In genomic region chr20:50320005-50320909, GRCh38 we compare ENCODE assay signal across 11 cellular contexts.
DNase-seq lines count a peak whose midpoint lies in the region; ATAC-seq and TF ChIP-seq lines count a peak whose summit lies in the region.
"Had no signal": no experiment of that assay in that cellular context is flagged by ENCODE, and none has a peak within 500 bp of the region (broad histone marks: within the 10 kb centered on the region; RNA-seq: fewer than 3 reads in every experiment).

No MANE protein-coding gene starts in this region.

- H3K36me3 Mint-ChIP-seq in chondrocyte (ENCODE audit: low read depth), result no peaks in the 10 kb centered on the region
- H3K36me3 Mint-ChIP-seq: activated naive CD4-positive, alpha-beta T cell treated with anti-CD3 and anti-CD28 coated beads, Interleukin-2, amount 50 U/mL, for 24 hours; stimulated activated memory B cell treated with anti-CD40 and anti-IgM and Interleukin-4, amounts not matched to agents 10 μg/mL and 1 μg/mL and 100 μg/mL, for 72 hours had no signal

- POLR2A ChIA-PET in PC-3 (lab: Charles Lee; ENCODE audit: unreplicated experiment), result interaction anchor here (0.7 kb wide), 1 partner anchor 31 kb away, joined by 3 read pairs; no protein-coding TSS in a partner anchor

- H3K4me2 ChIP-seq in PC-3 (ENCODE audit: low read length), result peak overlapping the region; percentile 81

- no peaks in the 10 kb centered on the region for H3K27me3 Mint-ChIP-seq in chondrocyte (ENCODE audit: low read depth)

- in situ Hi-C loops in transverse colon (cut with MboI; ENCODE audit: low pct_ligation_motif_present in 1 of 4, low pct_unique_long_range_greater_than_20kb in 1 of 4, low sequenced_read_pairs in 3 of 4), result no loop called here

- H3K27me3 ChIP-seq in PC-3 (ENCODE audit: low read length) (no peaks in the 10 kb centered on the region), muscle layer of colon (ENCODE audit: control insufficient read depth in 1 of 2, insufficient read depth in 2 of 2, low read length in 2 of 2) (no peaks in the 10 kb centered on the region), transverse colon (no peaks in the 10 kb centered on the region)

- peak overlapping the region; percentile 35 for H3K4me3 Mint-ChIP-seq in chondrocyte (ENCODE audit: unreplicated experiment)
- H3K4me3 Mint-ChIP-seq: activated naive CD4-positive, alpha-beta T cell treated with anti-CD3 and anti-CD28 coated beads, Interleukin-2, amount 50 U/mL, for 24 hours; stimulated activated memory B cell treated with anti-CD40 and anti-IgM and Interleukin-4, amounts not matched to agents 10 μg/mL and 1 μg/mL and 100 μg/mL, for 72 hours had no signal

- no peaks in the 10 kb centered on the region for H3K9me3 Mint-ChIP-seq in chondrocyte (ENCODE audit: low read depth)
- H3K9me3 Mint-ChIP-seq: activated naive CD4-positive, alpha-beta T cell treated with anti-CD3 and anti-CD28 coated beads, Interleukin-2, amount 50 U/mL, for 24 hours had no signal

- H3K27ac ChIP-seq in PC-3 (ENCODE audit: low read length) (peak overlapping the region; percentile 93), muscle layer of colon (ENCODE audit: low read depth, low read length) (peak overlapping the region; percentile 74), transverse colon (peak overlapping the region; percentile 69 to 82 (median 76))
- H3K27ac ChIP-seq: HL-60 had no signal

- H4K20me1 ChIP-seq in PC-3 (ENCODE audit: low read length), result no peaks in the 10 kb centered on the region

- no peak for TF ChIP-seq POLR2A in transverse colon (IDR thresholded peaks at IDR 0.05)

- H2AFZ ChIP-seq in PC-3 (ENCODE audit: low read length), result peak overlapping the region; percentile 8; the same call in 1 of the 2 replicates

- H3K79me2 ChIP-seq in PC-3 (ENCODE audit: low read length), result peaks cover 17% of the 10 kb centered on the region

- no peaks in the 10 kb centered on the region for H3K9me2 ChIP-seq in PC-3 (replicated peaks; ENCODE audit: low read length)

- peak overlapping the region; percentile 84 for H3K9ac ChIP-seq in PC-3 (ENCODE audit: low read length)
- peak overlapping the region; percentile 88 for H3K9ac ChIP-seq in muscle layer of colon (ENCODE audit: low read length)

- H3K9me3 ChIP-seq in PC-3 (ENCODE audit: low read length), result no peaks in the 10 kb centered on the region
- H3K9me3 ChIP-seq in muscle layer of colon (ENCODE audit: low read length), result no peaks in the 10 kb centered on the region
- no peaks in the 10 kb centered on the region for H3K9me3 ChIP-seq in transverse colon

- TF ChIP-seq CTCF in PC-3 (conservative IDR thresholded peaks at IDR 0.05; ENCODE audit: low read depth, low read length), result no peak
- no peak for TF ChIP-seq CTCF in chondrocyte (IDR thresholded peaks at IDR 0.05)
- TF ChIP-seq CTCF in transverse colon (IDR thresholded peaks at IDR 0.05), result no peak

- no peaks in the 10 kb centered on the region for H3F3A ChIP-seq in PC-3 (ENCODE audit: low read length, unreplicated experiment)

- H3K36me3 ChIP-seq in PC-3 (ENCODE audit: low read depth, low read length), result no peaks in the 10 kb centered on the region
- no peaks in the 10 kb centered on the region for H3K36me3 ChIP-seq in muscle layer of colon (ENCODE audit: insufficient read depth, low read length)
- H3K36me3 ChIP-seq in transverse colon, result no peaks in the 10 kb centered on the region

- peak overlapping the region; percentile 57 for H3K4me3 ChIP-seq in PC-3 (ENCODE audit: low read length)
- peak overlapping the region in 1 of 2 donors; percentile 57 for H3K4me3 ChIP-seq in muscle layer of colon (ENCODE audit: low read depth in 1 of 2, low read length in 2 of 2)
- peak overlapping the region in 2 of 4 donors; percentile 20 to 32 for H3K4me3 ChIP-seq in transverse colon

- 75 to 82% methylated on average over 7 to 13 of the region's 13 CpGs for WGBS in transverse colon (ENCODE audit: low coverage in 1 of 2), 2 donors

- peak overlapping the region; percentile 80 for H3K27ac Mint-ChIP-seq in chondrocyte (ENCODE audit: unreplicated experiment)
- H3K27ac Mint-ChIP-seq: activated naive CD4-positive, alpha-beta T cell treated with anti-CD3 and anti-CD28 coated beads, Interleukin-2, amount 50 U/mL, for 24 hours; stimulated activated memory B cell treated with anti-CD40 and anti-IgM and Interleukin-4, amounts not matched to agents 10 μg/mL and 1 μg/mL and 100 μg/mL, for 72 hours had no signal

- no peak for TF ChIP-seq EP300 in transverse colon (IDR thresholded peaks at IDR 0.05; ENCODE audit: low read depth)

- intact Hi-C loops in PC-3 (cut with micrococcal nuclease), result loop anchor here (5.0 kb wide), 2 partner anchors 57 to 102 kb away; no protein-coding TSS in a partner anchor
- intact Hi-C loops in transverse colon (cut with DNase I; ENCODE audit: low total_unique reads), result no loop called here

- ATAC-seq in PC-3, result no peak

- H3K4me1 ChIP-seq in PC-3 (ENCODE audit: insufficient read depth, low read length) (peaks cover 26% of the 10 kb centered on the region), muscle layer of colon (ENCODE audit: insufficient read depth, low read length) (peaks cover 21% of the 10 kb centered on the region), transverse colon (peaks cover 4 to 21% (median 11%) of the 10 kb centered on the region in 4 donors)

- no TSS peak for BruUV-seq in PC-3 (replicated peaks; lab: Mats Ljungman, UMichigan)

- peaks cover 41% of the 10 kb centered on the region for H3K4me1 Mint-ChIP-seq in chondrocyte (ENCODE audit: low read depth)
- H3K4me1 Mint-ChIP-seq: activated naive CD4-positive, alpha-beta T cell treated with anti-CD3 and anti-CD28 coated beads, Interleukin-2, amount 50 U/mL, for 24 hours; stimulated activated memory B cell treated with anti-CD40 and anti-IgM and Interleukin-4, amounts not matched to agents 10 μg/mL and 1 μg/mL and 100 μg/mL, for 72 hours had no signal

- DNase-seq in PC-3 (no peak), chondrocyte (ENCODE audit: low spot score) (no peak), transverse colon (peak; percentile 4), AG20443 (ENCODE audit: low spot score) (no peak), NCI-H146 (lab: John Stamatoyannopoulos, UW) (no peak)
- DNase-seq in activated CD8-positive, alpha-beta memory T cell treated with anti-CD3 and anti-CD28 coated beads, Interleukin-2, amount 50 U/mL, for 48 hours, result no peak
- DNase-seq: NCI-H1930 had no signal

- CTCF ChIA-PET in PC-3 (lab: Charles Lee), result interaction anchor here (0.5 to 1.5 kb wide), 2 partner anchors 200 to 405 kb away, joined by 3 to 4 read pairs; no protein-coding TSS in a partner anchor
